Comparison of ENCODE assay signal across 17 cellular contexts in the genomic region with DNA sequence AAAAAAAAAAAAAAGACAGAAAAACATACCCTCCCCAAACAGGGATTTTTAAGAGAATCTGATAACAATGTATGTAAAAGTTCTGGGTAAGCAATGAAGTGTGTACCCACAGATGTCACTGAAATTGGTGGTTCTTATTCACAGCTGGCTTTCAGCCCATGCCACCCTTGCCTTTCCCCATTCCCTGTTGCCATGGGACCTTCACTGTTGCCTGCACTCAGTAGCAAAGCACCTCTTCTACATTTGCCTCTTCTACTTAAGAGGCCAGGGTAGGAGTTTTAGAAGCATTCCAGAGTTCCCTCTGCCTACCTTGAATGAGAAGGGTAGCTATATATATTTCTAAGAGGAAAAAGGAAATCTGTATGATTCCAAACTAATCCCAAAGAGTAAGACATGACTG.
DNase-seq lines count a peak whose midpoint lies in the region; ATAC-seq and TF ChIP-seq lines count a peak whose summit lies in the region.
"Had no signal": no experiment of that assay in that cellular context is flagged by ENCODE, and none has a peak within 500 bp of the region (broad histone marks: within the 10 kb centered on the region; RNA-seq: fewer than 3 reads in every experiment).

No MANE protein-coding gene starts in this region.

- intact Hi-C loops in dendritic cell treated with granulocyte-macrophage colony-stimulating factor and Interleukin-4, amounts not matched to agents 40 ng/mL and 50 ng/mL, for 4 days (cut with micrococcal nuclease): loop anchor here (2.0 to 10.0 kb wide), 3 partner anchors 16 to 282 kb away; no protein-coding TSS in a partner anchor

- peaks cover 3% of the 10 kb centered on the region for H3K27me3 Mint-ChIP-seq in dendritic cell treated with granulocyte-macrophage colony-stimulating factor and Interleukin-4, amounts not matched to agents 40 ng/mL and 50 ng/mL, for 4 days
- no peaks in the 10 kb centered on the region for H3K27me3 Mint-ChIP-seq in nephron (ENCODE audit: low read depth)
- H3K27me3 Mint-ChIP-seq: CD4-positive, CD25-positive, alpha-beta regulatory T cell had no signal

- no peak for ATAC-seq in GM19467 (IDR thresholded peaks at IDR 0.05; ENCODE audit: unreplicated experiment)

- no peaks in the 10 kb centered on the region for H3K9me3 Mint-ChIP-seq in dendritic cell treated with granulocyte-macrophage colony-stimulating factor and Interleukin-4, amounts not matched to agents 40 ng/mL and 50 ng/mL, for 4 days
- no peaks in the 10 kb centered on the region for H3K9me3 Mint-ChIP-seq in nephron
- H3K9me3 Mint-ChIP-seq: CD4-positive, CD25-positive, alpha-beta regulatory T cell; H9 had no signal

- H3K4me1 Mint-ChIP-seq in dendritic cell treated with granulocyte-macrophage colony-stimulating factor and Interleukin-4, amounts not matched to agents 40 ng/mL and 50 ng/mL, for 4 days (ENCODE audit: low read depth): peaks cover 30% of the 10 kb centered on the region
- peaks cover 37% of the 10 kb centered on the region for H3K4me1 Mint-ChIP-seq in nephron
- H3K4me1 Mint-ChIP-seq: B cell had no signal

- peak overlapping the region; percentile 74 for H3K27ac Mint-ChIP-seq in dendritic cell treated with granulocyte-macrophage colony-stimulating factor and Interleukin-4, amounts not matched to agents 40 ng/mL and 50 ng/mL, for 4 days
- H3K27ac Mint-ChIP-seq in nephron: peak overlapping the region in 2 of 3 experiments; percentile 44 to 48
- H3K27ac Mint-ChIP-seq: B cell; CD4-positive, CD25-positive, alpha-beta regulatory T cell; CD8-positive, alpha-beta memory T cell; H9 had no signal

- H3K36me3 Mint-ChIP-seq in dendritic cell treated with granulocyte-macrophage colony-stimulating factor and Interleukin-4, amounts not matched to agents 40 ng/mL and 50 ng/mL, for 4 days (ENCODE audit: low read depth): no peaks in the 10 kb centered on the region
- no peaks in the 10 kb centered on the region for H3K36me3 Mint-ChIP-seq in nephron (ENCODE audit: low read depth)
- H3K36me3 Mint-ChIP-seq: CD4-positive, CD25-positive, alpha-beta regulatory T cell; CD8-positive, alpha-beta memory T cell had no signal

- H3K4me3 Mint-ChIP-seq in dendritic cell treated with granulocyte-macrophage colony-stimulating factor and Interleukin-4, amounts not matched to agents 40 ng/mL and 50 ng/mL, for 4 days: no peak overlapping the region
- H3K4me3 Mint-ChIP-seq in nephron: no peak overlapping the region
- H3K4me3 Mint-ChIP-seq: B cell; CD4-positive, CD25-positive, alpha-beta regulatory T cell; CD8-positive, alpha-beta memory T cell; H9 had no signal

- no peak for TF ChIP-seq CTCF in nephron (IDR thresholded peaks at IDR 0.05; ENCODE audit: unreplicated experiment in 3 of 3)

- peak; percentile 42 for DNase-seq in NCI-H82 (lab: John Stamatoyannopoulos, UW)
- DNase-seq in NCI-H82 treated with DMSO at 0.1 percent for 48 hours (lab: John Stamatoyannopoulos, UW; ENCODE audit: unreplicated experiment): no peak
- no peak for DNase-seq in retina
- no peak for DNase-seq in T-helper 1 cell
- DNase-seq: C1 segment of cervical spinal cord; CD4-positive, CD25-positive, alpha-beta regulatory T cell; CD8-positive, alpha-beta memory T cell; COR-L47; DMS 273 treated with DMSO at 0.1 percent for 48 hours; DMS53; GDM1; H9; IMR-90 had no signal
